Comparison of ENCODE assay signal across 8 cellular contexts in genomic region chrX:16892504-16893362, GRCh38. TPM values are rescaled to one million over a fixed set of nuclear protein-coding genes. Genes with fewer than 3 reads are reported as not detected.
DNase-seq lines count a peak whose midpoint lies in the region; ATAC-seq and TF ChIP-seq lines count a peak whose summit lies in the region.

No MANE protein-coding gene starts in this region.

- H4K20me1 ChIP-seq in DOHH2 (ENCODE audit: control insufficient read depth, insufficient read depth, low read depth, low read length) = no peaks in the 10 kb centered on the region

- H3K36me3 Mint-ChIP-seq in activated naive CD4-positive, alpha-beta T cell treated with anti-CD3 and anti-CD28 coated beads, Interleukin-2, amount 50 U/mL, for 72 hours = no peaks in the 10 kb centered on the region
- no peaks in the 10 kb centered on the region for H3K36me3 Mint-ChIP-seq in glutamatergic neuron (ENCODE audit: unreplicated experiment)

- H3K9me2 ChIP-seq in DOHH2 (replicated peaks; ENCODE audit: control insufficient read depth, low read length) = no peaks in the 10 kb centered on the region

- no peaks in the 10 kb centered on the region for H3K9me3 ChIP-seq in DOHH2 (ENCODE audit: control insufficient read depth, insufficient read depth, low read length)
- H3K9me3 ChIP-seq in SJCRH30 (replicated peaks) = no peaks in the 10 kb centered on the region
- H3K9me3 ChIP-seq in parathyroid adenoma (ENCODE audit: control insufficient read depth, low read length) = no peaks in the 10 kb centered on the region

- no peak overlapping the region for H3K27ac Mint-ChIP-seq in activated naive CD4-positive, alpha-beta T cell treated with anti-CD3 and anti-CD28 coated beads, Interleukin-2, amount 50 U/mL, for 72 hours
- H3K27ac Mint-ChIP-seq in glutamatergic neuron (ENCODE audit: unreplicated experiment) = peak overlapping the region; percentile 85

- no peak overlapping the region for H3K4me3 Mint-ChIP-seq in glutamatergic neuron (ENCODE audit: unreplicated experiment)

- H3K4me1 Mint-ChIP-seq in glutamatergic neuron (ENCODE audit: low read depth, unreplicated experiment) = peaks cover 2% of the 10 kb centered on the region

- peaks cover 3% of the 10 kb centered on the region for H3K27me3 Mint-ChIP-seq in glutamatergic neuron (ENCODE audit: unreplicated experiment)

- DNase-seq in H7 (peak; percentile 82), NCI-H1105 (lab: John Stamatoyannopoulos, UW) (peak; percentile 37), SJCRH30 (peak; percentile 77 to 92), glutamatergic neuron (peak; percentile 58), T1000 (lab: John Stamatoyannopoulos, UW) (no peak)
- peak in 1 of 2 donors; percentile 56 for DNase-seq in activated naive CD4-positive, alpha-beta T cell treated with anti-CD3 and anti-CD28 coated beads, Interleukin-2, amount 50 U/mL, for 72 hours (ENCODE audit: low spot score in 2 of 2)

- H3K9me3 Mint-ChIP-seq in activated naive CD4-positive, alpha-beta T cell treated with anti-CD3 and anti-CD28 coated beads, Interleukin-2, amount 50 U/mL, for 72 hours = no peaks in the 10 kb centered on the region
- H3K9me3 Mint-ChIP-seq in glutamatergic neuron (ENCODE audit: unreplicated experiment) = peaks cover 2% of the 10 kb centered on the region

- no peak overlapping the region for H3K27ac ChIP-seq in DOHH2 (ENCODE audit: low read depth, low read length)
- no peak overlapping the region for H3K27ac ChIP-seq in SJCRH30
- H3K27ac ChIP-seq in parathyroid adenoma = no peak overlapping the region

- H3K27me3 ChIP-seq in DOHH2 (ENCODE audit: control insufficient read depth, low read length) (no peaks in the 10 kb centered on the region), H7 (ENCODE audit: control insufficient read depth, insufficient read depth, low read length) (no peaks in the 10 kb centered on the region), SJCRH30 (no peaks in the 10 kb centered on the region), parathyroid adenoma (ENCODE audit: control insufficient read depth, insufficient read depth, low read length) (no peaks in the 10 kb centered on the region)

- H3K9ac ChIP-seq in parathyroid adenoma = no peak overlapping the region

- H3K36me3 ChIP-seq in DOHH2 (ENCODE audit: control insufficient read depth, low read length) (no peaks in the 10 kb centered on the region), H7 (replicated peaks; ENCODE audit: control insufficient read depth, insufficient read depth, low read length) (no peaks in the 10 kb centered on the region), SJCRH30 (no peaks in the 10 kb centered on the region), parathyroid adenoma (ENCODE audit: control insufficient read depth, insufficient read depth, low read length) (no peaks in the 10 kb centered on the region)

- ATAC-seq in activated naive CD4-positive, alpha-beta T cell treated with anti-CD3 and anti-CD28 coated beads, Interleukin-2, amount 50 U/mL, for 72 hours = peak; percentile 43 to 71

- H3K4me2 ChIP-seq in DOHH2 (ENCODE audit: low read length) = peak overlapping the region; percentile 61
- no peak overlapping the region for H3K4me2 ChIP-seq in parathyroid adenoma (ENCODE audit: low read length)

- H3K79me2 ChIP-seq in DOHH2 (ENCODE audit: control insufficient read depth, low read length) (no peaks in the 10 kb centered on the region), parathyroid adenoma (no peaks in the 10 kb centered on the region)

- H3K4me1 ChIP-seq in DOHH2 (ENCODE audit: control insufficient read depth, low read length) (peaks cover 9% of the 10 kb centered on the region), SJCRH30 (no peaks in the 10 kb centered on the region), parathyroid adenoma (no peaks in the 10 kb centered on the region)

- TF ChIP-seq CTCF in DOHH2 (IDR thresholded peaks at IDR 0.05; ENCODE audit: low read depth, low read length, poor library complexity, severe bottlenecking) (peak; percentile 86), glutamatergic neuron (IDR thresholded peaks at IDR 0.05; ENCODE audit: partially characterized antibody, unreplicated experiment) (peak; percentile 76), parathyroid adenoma (IDR thresholded peaks at IDR 0.05) (peak; percentile 73)

- H2AFZ ChIP-seq in parathyroid adenoma = peak overlapping the region; percentile 76

- H3K4me3 ChIP-seq in DOHH2 (ENCODE audit: low read length) (no peak overlapping the region), H7 (ENCODE audit: insufficient read depth, low read depth, low read length) (no peak overlapping the region), SJCRH30 (no peak overlapping the region), parathyroid adenoma (ENCODE audit: low read depth, low read length) (no peak overlapping the region)

- no peaks in the 10 kb centered on the region for H3F3A ChIP-seq in DOHH2 (ENCODE audit: control insufficient read depth, insufficient read depth)

RNA-seq across cellular contexts. Expression of gene RBBP7, which starts 22.6 kb away (rescaled TPM):
- total RNA-seq in H7 (2014; rRNA removed; shearing (Covaris generic)) = 158 and 198 TPM in 2 replicates
- 282 and 303 TPM in 2 replicates for total RNA-seq in SJCRH30 (2014; rRNA removed; shearing (Covaris generic))
- total RNA-seq in activated naive CD4-positive, alpha-beta T cell treated with anti-CD3 and anti-CD28 coated beads, Interleukin-2, amount 50 U/mL, for 72 hours = 100 to 1,000 TPM; 185 to 197 TPM
- 79.2 TPM for total RNA-seq in glutamatergic neuron (ENCODE audit: unreplicated experiment)

RNA-seq across cellular contexts. Expression of gene REPS2, which starts 53.7 kb away (rescaled TPM):
- total RNA-seq in H7 (2014; rRNA removed; shearing (Covaris generic)) = 0.31 and 1.1 TPM in 2 replicates
- total RNA-seq in SJCRH30 (2014; rRNA removed; shearing (Covaris generic)) = 1.7 and 1.8 TPM in 2 replicates
- under 1 TPM in 1 of 2 donors, not detected in 1; 0.02 TPM for total RNA-seq in activated naive CD4-positive, alpha-beta T cell treated with anti-CD3 and anti-CD28 coated beads, Interleukin-2, amount 50 U/mL, for 72 hours
- 3.1 TPM for total RNA-seq in glutamatergic neuron (ENCODE audit: unreplicated experiment)
